Comparison of ENCODE assay signal across 37 cellular contexts in genomic region chr12:26666286-26666685, GRCh38.
"Had no signal": no experiment of that assay in that cellular context is flagged by ENCODE, and none has a peak within 500 bp of the region (broad histone marks: within the 10 kb centered on the region; RNA-seq: fewer than 3 reads in every experiment).

No MANE protein-coding gene starts in this region.

- ATAC-seq: activated CD8-positive, alpha-beta memory T cell treated with anti-CD3 and anti-CD28 coated beads, Interleukin-2, amount 10 ng/mL, durations not matched to agents 7 days and 5 days; activated T-helper 17 cell treated with anti-CD3 and anti-CD28 coated beads, Interleukin-2, amount 50 U/mL, for 72 hours; body of pancreas; PC-3 had no signal

- H3K9me3 ChIP-seq: body of pancreas, breast epithelium, MG63, Peyer's patch, SJSA1, SK-N-SH had no signal

- H3K36me3 ChIP-seq: breast epithelium, MG63, SJSA1 had no signal

- H3K4me1 Mint-ChIP-seq: activated CD4-positive, alpha-beta memory T cell treated with anti-CD3 and anti-CD28 coated beads, Interleukin-2, amount 10 ng/mL, durations not matched to agents 7 days and 5 days; activated CD8-positive, alpha-beta memory T cell treated with anti-CD3 and anti-CD28 coated beads, Interleukin-2, amount 10 ng/mL, durations not matched to agents 7 days and 5 days; activated T-helper 17 cell treated with anti-CD3 and anti-CD28 coated beads, Interleukin-2, amount 50 U/mL, for 72 hours had no signal

- H3K9me3 Mint-ChIP-seq: activated CD4-positive, alpha-beta memory T cell treated with anti-CD3 and anti-CD28 coated beads, Interleukin-2, amount 10 ng/mL, durations not matched to agents 7 days and 5 days; activated naive CD4-positive, alpha-beta T cell treated with anti-CD3 and anti-CD28 coated beads, Interleukin-2, amount 50 U/mL, for 24 hours; activated naive CD8-positive, alpha-beta T cell treated with anti-CD3 and anti-CD28 coated beads, Interleukin-2, amount 10 ng/mL, durations not matched to agents 7 days and 5 days; activated T-helper 17 cell treated with anti-CD3 and anti-CD28 coated beads, Interleukin-2, amount 50 U/mL, for 72 hours; T-helper 1 cell treated with Interleukin-12 subunit alpha and Interleukin-12 subunit beta and Interleukin-4 antibody, amounts not matched to agents 30 μg/mL and 1 μg/mL, for 36 hours; T-helper 2 cell treated with Interferon-gamma antibody and Interleukin-4, amounts not matched to agents 5 μg/mL and 100 μg/mL, for 36 hours had no signal

- H3K27me3 Mint-ChIP-seq: activated CD4-positive, alpha-beta memory T cell treated with anti-CD3 and anti-CD28 coated beads, Interleukin-2, amount 10 ng/mL, durations not matched to agents 7 days and 5 days; activated CD8-positive, alpha-beta memory T cell treated with anti-CD3 and anti-CD28 coated beads, Interleukin-2, amount 10 ng/mL, durations not matched to agents 7 days and 5 days; activated naive CD4-positive, alpha-beta T cell treated with anti-CD3 and anti-CD28 coated beads, Interleukin-2, amount 50 U/mL, for 24 hours; activated naive CD8-positive, alpha-beta T cell treated with anti-CD3 and anti-CD28 coated beads, Interleukin-2, amount 10 ng/mL, durations not matched to agents 7 days and 5 days; activated T-helper 17 cell treated with anti-CD3 and anti-CD28 coated beads, Interleukin-2, amount 50 U/mL, for 72 hours had no signal

- H3K9me2 ChIP-seq: SK-N-SH had no signal

- H3K27ac ChIP-seq: body of pancreas, breast epithelium, Peyer's patch, SJSA1, VCaP had no signal

- H3K27ac Mint-ChIP-seq: activated CD4-positive, alpha-beta memory T cell treated with anti-CD3 and anti-CD28 coated beads, Interleukin-2, amount 10 ng/mL, durations not matched to agents 7 days and 5 days; activated CD8-positive, alpha-beta memory T cell treated with anti-CD3 and anti-CD28 coated beads, Interleukin-2, amount 10 ng/mL, durations not matched to agents 7 days and 5 days; activated naive CD4-positive, alpha-beta T cell treated with anti-CD3 and anti-CD28 coated beads, Interleukin-2, amount 50 U/mL, for 24 hours; activated naive CD8-positive, alpha-beta T cell treated with anti-CD3 and anti-CD28 coated beads, Interleukin-2, amount 10 ng/mL, durations not matched to agents 7 days and 5 days; activated T-helper 17 cell treated with anti-CD3 and anti-CD28 coated beads, Interleukin-2, amount 50 U/mL, for 72 hours; T-helper 1 cell treated with Interleukin-12 subunit alpha and Interleukin-12 subunit beta and Interleukin-4 antibody, amounts not matched to agents 30 μg/mL and 1 μg/mL, for 36 hours; T-helper 2 cell treated with Interferon-gamma antibody and Interleukin-4, amounts not matched to agents 5 μg/mL and 100 μg/mL, for 36 hours had no signal

- H3K9ac ChIP-seq: SK-N-SH had no signal

- DNase-seq: activated CD4-positive, alpha-beta memory T cell treated with anti-CD3 and anti-CD28 coated beads, Interleukin-2, amount 10 ng/mL, durations not matched to agents 7 days and 5 days; activated CD4-positive, alpha-beta T cell treated with anti-CD3 and anti-CD28 coated beads for 1 hour; activated CD4-positive, alpha-beta T cell treated with anti-CD3 and anti-CD28 coated beads for 48 hours; activated CD4-positive, CD25-positive, alpha-beta regulatory T cell; activated CD8-positive, alpha-beta memory T cell treated with anti-CD3 and anti-CD28 coated beads for 24 hours; activated CD8-positive, alpha-beta memory T cell treated with anti-CD3 and anti-CD28 coated beads, Interleukin-2, amount 10 ng/mL, durations not matched to agents 7 days and 5 days; activated CD8-positive, alpha-beta memory T cell treated with anti-CD3 and anti-CD28 coated beads, Interleukin-2, amount 50 U/mL, for 48 hours; activated gamma-delta T cell; activated naive CD4-positive, alpha-beta T cell treated with Interleukin-2 at 50 U/mL for 16 hours; activated naive CD8-positive, alpha-beta T cell treated with anti-CD3 and anti-CD28 coated beads, Interleukin-2, amount 10 ng/mL, durations not matched to agents 7 days and 5 days; activated T-cell treated with anti-CD3 and anti-CD28 coated beads, Interleukin-2, amount 50 U/mL, for 48 hours; body of pancreas; Karpas-422; MG63; MV-4-11; NCI-H1092; NCI-H1436 treated with DMSO at 0.1 percent for 48 hours; NCI-H1694 treated with DMSO at 0.1 percent for 48 hours; NCI-H2029; NCI-H2107; NCI-H2171; NCI-H510A; NCI-H526; NCI-H748 treated with DMSO at 0.1 percent for 48 hours; NK-92 treated with Interleukin-12 subunit alpha and Interleukin-12 subunit beta, amount 100 ng/mL, for 24 hours; PC-3; Peyer's patch; RPMI8226; SHP77 treated with DMSO at 0.1 percent for 48 hours; SK-N-SH had no signal

- H3K4me3 ChIP-seq: body of pancreas, breast epithelium, MG63, Peyer's patch, SJSA1 had no signal

- H3K4me1 ChIP-seq: body of pancreas, breast epithelium, Peyer's patch, SJSA1 had no signal

- H3K4me3 Mint-ChIP-seq: activated CD4-positive, alpha-beta memory T cell treated with anti-CD3 and anti-CD28 coated beads, Interleukin-2, amount 10 ng/mL, durations not matched to agents 7 days and 5 days; activated CD8-positive, alpha-beta memory T cell treated with anti-CD3 and anti-CD28 coated beads, Interleukin-2, amount 10 ng/mL, durations not matched to agents 7 days and 5 days; activated naive CD4-positive, alpha-beta T cell treated with anti-CD3 and anti-CD28 coated beads, Interleukin-2, amount 50 U/mL, for 24 hours; activated naive CD8-positive, alpha-beta T cell treated with anti-CD3 and anti-CD28 coated beads, Interleukin-2, amount 10 ng/mL, durations not matched to agents 7 days and 5 days; activated T-helper 17 cell treated with anti-CD3 and anti-CD28 coated beads, Interleukin-2, amount 50 U/mL, for 72 hours; T-helper 1 cell treated with Interleukin-12 subunit alpha and Interleukin-12 subunit beta and Interleukin-4 antibody, amounts not matched to agents 30 μg/mL and 1 μg/mL, for 36 hours; T-helper 2 cell treated with Interferon-gamma antibody and Interleukin-4, amounts not matched to agents 5 μg/mL and 100 μg/mL, for 36 hours had no signal

- H3K4me2 ChIP-seq: SK-N-SH had no signal

- H3K27me3 ChIP-seq: body of pancreas, breast epithelium, Peyer's patch, SJSA1 had no signal
